ENCODE assay signal across 2 cellular contexts in the genomic region with DNA sequence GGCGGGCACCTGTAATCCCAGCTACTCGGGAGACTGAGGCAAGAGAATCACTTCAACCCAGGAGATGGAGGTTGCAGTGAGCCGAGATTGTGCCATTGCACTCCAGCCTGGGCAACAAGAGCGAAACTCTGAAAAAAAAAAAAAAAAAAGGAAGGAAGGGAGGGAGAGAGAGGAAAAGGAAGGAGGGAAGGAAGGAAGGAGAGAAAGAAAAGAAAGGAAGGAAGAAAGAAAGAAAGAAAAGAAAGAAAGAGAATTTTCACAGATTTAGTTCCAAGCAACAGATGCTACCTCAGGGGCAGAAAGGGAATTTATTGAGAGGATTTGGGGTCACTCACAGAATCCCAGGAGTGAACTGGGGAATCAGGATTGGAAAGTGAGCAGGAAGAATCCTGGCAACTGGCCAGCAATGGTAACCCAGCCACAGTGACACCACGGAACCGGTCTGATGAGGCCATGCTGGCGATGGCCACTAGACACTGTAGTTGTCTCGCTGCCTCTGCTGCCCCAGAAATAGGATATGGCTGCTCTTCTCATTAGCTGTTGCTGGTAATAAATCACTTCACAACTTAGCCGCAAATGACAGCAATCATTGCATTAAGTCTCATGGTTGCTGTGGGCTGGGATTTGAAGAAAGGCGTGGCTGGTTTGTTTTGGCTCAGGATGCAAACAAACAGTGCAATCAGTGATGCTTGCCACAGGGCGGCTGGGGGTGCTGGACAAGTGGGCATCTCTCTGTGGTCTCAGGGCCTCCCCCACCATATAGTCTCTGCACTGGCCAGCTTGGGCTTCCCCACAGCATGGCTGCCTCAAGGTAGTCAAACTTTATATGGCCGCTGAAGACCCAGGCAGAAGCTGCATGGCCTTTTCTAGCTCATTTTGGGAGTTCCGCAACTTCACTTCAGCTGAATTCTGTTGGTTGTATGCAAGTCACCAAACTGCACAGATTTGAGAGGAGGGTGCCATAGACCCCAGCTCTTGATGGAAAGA.
TF ChIP-seq lines count a peak whose summit lies in the region.

No MANE protein-coding gene starts in this region.

TF ChIP-seq in SK-N-SH, 30 proteins besides CTCF, POLR2A, EP300 and RAD21 (continued from another document):
- TF ChIP-seq REST (IDR thresholded peaks at IDR 0.05; ENCODE audit: low read depth, low read length): no peak
- TF ChIP-seq JUND (IDR thresholded peaks at IDR 0.05): no peak
- no peak for TF ChIP-seq YY1 (IDR thresholded peaks at IDR 0.05; ENCODE audit: low read depth)
- no peak for TF ChIP-seq RCOR1 (IDR thresholded peaks at IDR 0.05; ENCODE audit: low read length)
- no peak for TF ChIP-seq FOSL2 (IDR thresholded peaks at IDR 0.05; ENCODE audit: borderline replicate concordance, low read depth)
- TF ChIP-seq, protein P1, sequence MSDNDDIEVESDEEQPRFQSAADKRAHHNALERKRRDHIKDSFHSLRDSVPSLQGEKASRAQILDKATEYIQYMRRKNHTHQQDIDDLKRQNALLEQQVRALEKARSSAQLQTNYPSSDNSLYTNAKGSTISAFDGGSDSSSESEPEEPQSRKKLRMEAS (IDR thresholded peaks at IDR 0.05; ENCODE audit: low read depth): no peak
- TF ChIP-seq GABPA (IDR thresholded peaks at IDR 0.05; ENCODE audit: low read depth): no peak
- no peak for TF ChIP-seq SMC3 (IDR thresholded peaks at IDR 0.05; ENCODE audit: low read depth, low read length)
- no peak for TF ChIP-seq MXI1 (IDR thresholded peaks at IDR 0.05; ENCODE audit: low read depth, low read length)
- TF ChIP-seq SIN3A (IDR thresholded peaks at IDR 0.05; ENCODE audit: borderline replicate concordance, low read depth, low read length): no peak
- no peak for TF ChIP-seq FOXM1 (IDR thresholded peaks at IDR 0.05; ENCODE audit: low read depth)
- no peak for TF ChIP-seq GATA2 (CRISPR knock-in tag; IDR thresholded peaks at IDR 0.05)

TF ChIP-seq in SK-N-SH treated with all-trans-retinoic acid at 6 μM for 48 hours, 23 proteins besides CTCF, POLR2A, EP300 and RAD21 (continued from another document):
- TF ChIP-seq ZFP3 (CRISPR knock-in tag; IDR thresholded peaks at IDR 0.05) (no peak), CREB5 (CRISPR knock-in tag; IDR thresholded peaks at IDR 0.05; ENCODE audit: low read depth) (no peak), PPARA (CRISPR knock-in tag; IDR thresholded peaks at IDR 0.05; ENCODE audit: borderline replicate concordance) (no peak), ZC3H10 (CRISPR knock-in tag; IDR thresholded peaks at IDR 0.05) (no peak), ZFP30 (CRISPR knock-in tag; IDR thresholded peaks at IDR 0.05) (no peak), RARB (CRISPR knock-in tag; IDR thresholded peaks at IDR 0.05) (no peak), ESRRG (CRISPR knock-in tag; IDR thresholded peaks at IDR 0.05) (no peak), ZNF565 (CRISPR knock-in tag; conservative IDR thresholded peaks at IDR 0.05; ENCODE audit: low read depth) (no peak), TCF4 (CRISPR knock-in tag; IDR thresholded peaks at IDR 0.05; ENCODE audit: borderline replicate concordance) (no peak), BACH2 (CRISPR knock-in tag; IDR thresholded peaks at IDR 0.05; ENCODE audit: borderline replicate concordance) (no peak), ARNTL (CRISPR knock-in tag; IDR thresholded peaks at IDR 0.05; ENCODE audit: borderline replicate concordance, low read depth) (no peak)
- TF ChIP-seq, protein P2, sequence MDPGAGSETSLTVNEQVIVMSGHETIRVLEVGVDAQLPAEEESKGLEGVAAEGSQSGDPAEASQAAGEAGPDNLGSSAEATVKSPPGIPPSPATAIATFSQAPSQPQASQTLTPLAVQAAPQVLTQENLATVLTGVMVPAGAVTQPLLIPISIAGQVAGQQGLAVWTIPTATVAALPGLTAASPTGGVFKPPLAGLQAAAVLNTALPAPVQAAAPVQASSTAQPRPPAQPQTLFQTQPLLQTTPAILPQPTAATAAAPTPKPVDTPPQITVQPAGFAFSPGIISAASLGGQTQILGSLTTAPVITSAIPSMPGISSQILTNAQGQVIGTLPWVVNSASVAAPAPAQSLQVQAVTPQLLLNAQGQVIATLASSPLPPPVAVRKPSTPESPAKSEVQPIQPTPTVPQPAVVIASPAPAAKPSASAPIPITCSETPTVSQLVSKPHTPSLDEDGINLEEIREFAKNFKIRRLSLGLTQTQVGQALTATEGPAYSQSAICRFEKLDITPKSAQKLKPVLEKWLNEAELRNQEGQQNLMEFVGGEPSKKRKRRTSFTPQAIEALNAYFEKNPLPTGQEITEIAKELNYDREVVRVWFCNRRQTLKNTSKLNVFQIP (CRISPR knock-in tag; IDR thresholded peaks at IDR 0.05; ENCODE audit: borderline replicate concordance, low read depth): no peak
